In genomic region chr21:19440792-19441494, GRCh38 we compare ENCODE assay signal across 1 cellular context.
TF ChIP-seq lines count a peak whose summit lies in the region.

No MANE protein-coding gene starts in this region.

TF ChIP-seq in SK-N-SH, 30 proteins besides CTCF, POLR2A, EP300 and RAD21 (continued from another document):
- TF ChIP-seq USF2 (IDR thresholded peaks at IDR 0.05; ENCODE audit: borderline replicate concordance, low read depth, low read length) (no peak), YY1 (IDR thresholded peaks at IDR 0.05; ENCODE audit: low read depth) (no peak), REST (IDR thresholded peaks at IDR 0.05; ENCODE audit: low read depth, low read length) (no peak), EZH2phosphoT487 (IDR thresholded peaks at IDR 0.05; ENCODE audit: borderline replicate concordance, low read depth) (no peak), SIN3A (IDR thresholded peaks at IDR 0.05; ENCODE audit: borderline replicate concordance, low read depth, low read length) (no peak), RFX5 (IDR thresholded peaks at IDR 0.05; ENCODE audit: low read length) (no peak), TEAD4 (IDR thresholded peaks at IDR 0.05; ENCODE audit: borderline replicate concordance, insufficient read depth) (no peak), CHD2 (IDR thresholded peaks at IDR 0.05; ENCODE audit: low read length, partially characterized antibody) (no peak), PBX3 (IDR thresholded peaks at IDR 0.05) (no peak), FOSL2 (IDR thresholded peaks at IDR 0.05; ENCODE audit: borderline replicate concordance, low read depth) (no peak)
